In genomic region chr9:112174223-112174964, GRCh38 we compare ENCODE assay signal across 8 cellular contexts. TPM values are rescaled to one million over a fixed set of nuclear protein-coding genes. Genes with fewer than 3 reads are reported as not detected.
DNase-seq lines count a peak whose midpoint lies in the region; ATAC-seq and TF ChIP-seq lines count a peak whose summit lies in the region.

No MANE protein-coding gene starts in this region.

- H3K9me3 ChIP-seq in CD4-positive, CD25-positive, alpha-beta regulatory T cell (ENCODE audit: control insufficient read depth in 2 of 2, low read length in 2 of 2): no peaks in the 10 kb centered on the region
- H3K9me3 ChIP-seq in OCI-LY1 (ENCODE audit: low read length) (no peaks in the 10 kb centered on the region), neutrophil (no peaks in the 10 kb centered on the region), tibial nerve (no peaks in the 10 kb centered on the region)

- H3K36me3 ChIP-seq in CD4-positive, CD25-positive, alpha-beta regulatory T cell (ENCODE audit: control insufficient read depth, insufficient read depth, low read length): no peaks in the 10 kb centered on the region
- no peaks in the 10 kb centered on the region for H3K36me3 ChIP-seq in OCI-LY1 (ENCODE audit: insufficient read depth, low read length)
- H3K36me3 ChIP-seq in neutrophil: no peaks in the 10 kb centered on the region
- no peaks in the 10 kb centered on the region for H3K36me3 ChIP-seq in tibial nerve

- H3K9me2 ChIP-seq in OCI-LY1 (ENCODE audit: low read depth, low read length): no peaks in the 10 kb centered on the region

- peak; percentile 48 to 92 (median 73) for DNase-seq in CD4-positive, CD25-positive, alpha-beta regulatory T cell
- peak; percentile 60 for DNase-seq in activated T-cell treated with anti-CD3 and anti-CD28 coated beads, Interleukin-2, amount 50 U/mL, for 4 hours
- DNase-seq in fibroblast of pulmonary artery (ENCODE audit: low read depth): no peak
- no peak for DNase-seq in tibial nerve (ENCODE audit: low spot score in 2 of 2)

- TF ChIP-seq CTCF in OCI-LY1 (IDR thresholded peaks at IDR 0.05; ENCODE audit: low read length) (no peak), fibroblast of pulmonary artery (IDR thresholded peaks at IDR 0.05; ENCODE audit: low read length, missing control alignments) (no peak), neutrophil (IDR thresholded peaks at IDR 0.05) (no peak), tibial nerve (IDR thresholded peaks at IDR 0.05) (no peak)

- H3K4me3 ChIP-seq in CD4-positive, CD25-positive, alpha-beta regulatory T cell (ENCODE audit: low read depth, low read length): peak overlapping the region; percentile 84
- H3K4me3 ChIP-seq in OCI-LY1 (ENCODE audit: low read depth, low read length, poor library complexity, severe bottlenecking): peak overlapping the region; percentile 68
- peak overlapping the region; percentile 45 for H3K4me3 ChIP-seq in fibroblast of pulmonary artery (replicated peaks; ENCODE audit: low read depth, low read length)
- H3K4me3 ChIP-seq in neutrophil (ENCODE audit: low read depth in 1 of 2, low read length in 1 of 2): peak overlapping the region; percentile 61 to 65
- peak overlapping the region; percentile 30 to 74 (median 58) for H3K4me3 ChIP-seq in tibial nerve

- peaks cover 15% of the 10 kb centered on the region for H3K27me3 Mint-ChIP-seq in CD4-positive, CD25-positive, alpha-beta regulatory T cell
- no peaks in the 10 kb centered on the region for H3K27me3 Mint-ChIP-seq in activated T-cell treated with anti-CD3 and anti-CD28 coated beads, Interleukin-2, amount 50 U/mL, for 4 hours (ENCODE audit: low read depth)

- H3K4me1 Mint-ChIP-seq in CD4-positive, CD25-positive, alpha-beta regulatory T cell: peaks cover 26 to 69% (median 46%) of the 10 kb centered on the region in 4 donors
- peaks cover 68% of the 10 kb centered on the region for H3K4me1 Mint-ChIP-seq in activated T-cell treated with anti-CD3 and anti-CD28 coated beads, Interleukin-2, amount 50 U/mL, for 4 hours (ENCODE audit: low read depth)

- H2AFZ ChIP-seq in OCI-LY1 (ENCODE audit: low read length): 0 out of 2 replicates have a peak overlapping the region, but pooled peaks have one; percentile 7

- no peak for TF ChIP-seq EP300 in tibial nerve (IDR thresholded peaks at IDR 0.05)

- no peaks in the 10 kb centered on the region for H3K79me2 ChIP-seq in OCI-LY1 (ENCODE audit: insufficient read depth, low read length)

- peaks cover 8% of the 10 kb centered on the region for H3K36me3 Mint-ChIP-seq in CD4-positive, CD25-positive, alpha-beta regulatory T cell
- H3K36me3 Mint-ChIP-seq in activated T-cell treated with anti-CD3 and anti-CD28 coated beads, Interleukin-2, amount 50 U/mL, for 4 hours (ENCODE audit: insufficient read depth): no peaks in the 10 kb centered on the region

- H3K4me2 ChIP-seq in OCI-LY1 (ENCODE audit: low read length): peak overlapping the region; percentile 85

- no peak for TF ChIP-seq POLR2A in tibial nerve (IDR thresholded peaks at IDR 0.05)

- H3K27ac Mint-ChIP-seq in CD4-positive, CD25-positive, alpha-beta regulatory T cell: peak overlapping the region; percentile 83 to 97 (median 97)

- ATAC-seq in CD4-positive, CD25-positive, alpha-beta regulatory T cell (ENCODE audit: low read depth in 2 of 2): peak; percentile 64 to 76
- ATAC-seq in GM19372 (IDR thresholded peaks at IDR 0.05; ENCODE audit: low read depth, unreplicated experiment): peak; percentile 81
- ATAC-seq in HG03442 (IDR thresholded peaks at IDR 0.05; ENCODE audit: unreplicated experiment): peak; percentile 78
- peak; percentile 93 to 95 for ATAC-seq in activated T-cell treated with anti-CD3 and anti-CD28 coated beads, Interleukin-2, amount 50 U/mL, for 4 hours

- H3K4me3 Mint-ChIP-seq in CD4-positive, CD25-positive, alpha-beta regulatory T cell: peak overlapping the region; percentile 82 to 95 (median 92)
- H3K4me3 Mint-ChIP-seq in activated T-cell treated with anti-CD3 and anti-CD28 coated beads, Interleukin-2, amount 50 U/mL, for 4 hours: peak overlapping the region; percentile 78

- no peaks in the 10 kb centered on the region for H4K20me1 ChIP-seq in OCI-LY1 (ENCODE audit: insufficient read depth, low read length)

- peak overlapping the region; percentile 36 for H3K27ac ChIP-seq in CD4-positive, CD25-positive, alpha-beta regulatory T cell (ENCODE audit: insufficient read depth, low read length, poor library complexity, severe bottlenecking)
- H3K27ac ChIP-seq in OCI-LY1 (ENCODE audit: low read depth, low read length, poor library complexity, severe bottlenecking) (peak overlapping the region; percentile 23), neutrophil (peak overlapping the region; percentile 74), tibial nerve (peak overlapping the region in 2 of 4 donors; percentile 66 to 86)

- H3K27me3 ChIP-seq in CD4-positive, CD25-positive, alpha-beta regulatory T cell (ENCODE audit: control insufficient read depth, insufficient read depth, low read length): no peaks in the 10 kb centered on the region
- H3K27me3 ChIP-seq in OCI-LY1 (ENCODE audit: insufficient read depth, low read length): no peaks in the 10 kb centered on the region
- no peaks in the 10 kb centered on the region for H3K27me3 ChIP-seq in neutrophil
- H3K27me3 ChIP-seq in tibial nerve: peaks cover 0 to 12% of the 10 kb centered on the region in 2 donors

- H3K9me3 Mint-ChIP-seq in CD4-positive, CD25-positive, alpha-beta regulatory T cell: peaks cover 0 to 1% (median 0%) of the 10 kb centered on the region in 7 donors
- no peaks in the 10 kb centered on the region for H3K9me3 Mint-ChIP-seq in activated T-cell treated with anti-CD3 and anti-CD28 coated beads, Interleukin-2, amount 50 U/mL, for 4 hours

- H3K9ac ChIP-seq in OCI-LY1 (ENCODE audit: low read length): peak overlapping the region; percentile 66

- peaks cover 36% of the 10 kb centered on the region for H3K4me1 ChIP-seq in CD4-positive, CD25-positive, alpha-beta regulatory T cell (ENCODE audit: control insufficient read depth, insufficient read depth, low read length, poor library complexity, severe bottlenecking)
- H3K4me1 ChIP-seq in OCI-LY1 (ENCODE audit: insufficient read depth, low read length, severe bottlenecking): peaks cover 18% of the 10 kb centered on the region
- H3K4me1 ChIP-seq in neutrophil (ENCODE audit: control insufficient read depth in 1 of 2, insufficient read depth in 1 of 2, low read depth in 1 of 2, low read length in 1 of 2): peaks cover 14 to 38% of the 10 kb centered on the region in 2 experiments
- H3K4me1 ChIP-seq in tibial nerve: peaks cover 0 to 16% (median 12%) of the 10 kb centered on the region in 4 donors

- no peaks in the 10 kb centered on the region for H3F3A ChIP-seq in OCI-LY1 (ENCODE audit: insufficient read depth, low read length)

- 5 to 8% methylated on average over 25 to 34 of the region's 42 CpGs for WGBS in tibial nerve, 2 donors

RNA-seq across cellular contexts. Expression of gene SUSD1, which starts 0.7 kb away (rescaled TPM):
- total RNA-seq in CD4-positive, CD25-positive, alpha-beta regulatory T cell: 9.7 TPM
- polyA plus RNA-seq in CD4-positive, CD25-positive, alpha-beta regulatory T cell: 1 to 10 TPM; 3.2 to 7.7 (median 5.8) TPM
- 1 to 10 TPM; 2.3 to 2.7 (median 2.4) TPM for total RNA-seq in activated T-cell treated with anti-CD3 and anti-CD28 coated beads, Interleukin-2, amount 50 U/mL, for 4 hours
- 10 to 100 TPM in 2 of 4 donors, 1 to 10 TPM in 2; 6.9 to 19.8 (median 11.5) TPM for total RNA-seq in tibial nerve

Comparison
In these comparisons a context has a peak if more than half of its experiments do, and no peak if none do; other contexts are left out.
1. DNase-seq: peak in CD4-positive, CD25-positive, alpha-beta regulatory T cell (3 of 3) and activated T-cell treated with anti-CD3 and anti-CD28 coated beads, Interleukin-2, amount 50 U/mL, for 4 hours (single experiment); none in fibroblast of pulmonary artery (single experiment) and tibial nerve (0 of 2).
2. Peak in every context shown above with its lines, with median percentiles within 50 percentile points of each other: ATAC-seq and H3K4me3 ChIP-seq.